ENCODE assay signal across 33 cellular contexts in the genomic region with DNA sequence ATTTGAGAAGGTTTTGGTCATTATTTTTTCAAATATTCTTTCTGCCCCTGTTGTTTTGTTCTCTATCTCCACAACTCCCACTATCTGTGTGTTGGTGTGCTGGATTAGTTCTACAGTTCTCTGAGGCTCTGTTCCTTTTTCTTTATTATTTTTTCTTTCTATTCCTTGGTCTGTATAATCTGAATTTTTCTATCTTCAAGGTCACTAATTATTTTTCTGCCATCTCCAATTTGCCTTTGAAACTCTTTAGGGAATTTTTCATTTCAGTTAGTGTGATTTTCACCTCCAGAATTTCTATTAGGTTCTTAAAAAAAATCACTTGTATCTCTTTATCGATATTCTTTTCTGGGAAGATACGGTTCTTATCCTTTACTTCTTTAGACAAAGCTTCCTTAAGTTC.
"Had no signal": no experiment of that assay in that cellular context is flagged by ENCODE, and none has a peak within 500 bp of the region (broad histone marks: within the 10 kb centered on the region; RNA-seq: fewer than 3 reads in every experiment).

No MANE protein-coding gene starts in this region.

- H3K9me3 ChIP-seq: ascending aorta, body of pancreas had no signal

- ATAC-seq: activated naive CD4-positive, alpha-beta T cell treated with anti-CD3 and anti-CD28 coated beads, Interleukin-2, amount 50 U/mL, for 72 hours; activated naive CD8-positive, alpha-beta T cell treated with anti-CD3 and anti-CD28 coated beads, Interleukin-2, amount 50 U/mL, for 24 hours; activated T-cell treated with anti-CD3 and anti-CD28 coated beads, Interleukin-2, amount 50 U/mL, for 4 hours; activated T-cell treated with anti-CD3 and anti-CD28 coated beads, Interleukin-2, amount 50 U/mL, for 72 hours; activated T-helper 17 cell treated with anti-CD3 and anti-CD28 coated beads, Interleukin-2, amount 50 U/mL, for 72 hours; body of pancreas had no signal

- FAIRE-seq: astrocyte, bronchial epithelial cell had no signal

- H3K27ac ChIP-seq: adrenal gland, ascending aorta, body of pancreas, brain microvascular endothelial cell, breast epithelium, cardiac muscle cell had no signal

- H3K4me1 ChIP-seq: adrenal gland, ascending aorta, body of pancreas, breast epithelium had no signal

- H3K4me3 ChIP-seq: adrenal gland, ascending aorta, body of pancreas, breast epithelium, cardiac muscle cell had no signal

- DNase-seq: activated effector memory CD4-positive, alpha-beta T cell treated with anti-CD3 and anti-CD28 coated beads, Interleukin-2, amount 50 U/mL, for 16 hours; activated effector memory CD4-positive, alpha-beta T cell treated with Interleukin-2 at 50 U/mL for 16 hours; activated gamma-delta T cell; activated gamma-delta T cell treated with Interleukin-2 at 50 U/mL for 16 hours; activated naive CD4-positive, alpha-beta T cell; activated naive CD4-positive, alpha-beta T cell treated with anti-CD3 and anti-CD28 coated beads for 36 hours; activated naive CD4-positive, alpha-beta T cell treated with anti-CD3 and anti-CD28 coated beads, Interleukin-2, amount 10 ng/mL, durations not matched to agents 7 days and 5 days; activated naive CD4-positive, alpha-beta T cell treated with anti-CD3 and anti-CD28 coated beads, Interleukin-2, amount 50 U/mL, for 16 hours; activated naive CD4-positive, alpha-beta T cell treated with Interleukin-2 at 50 U/mL for 16 hours; activated naive CD8-positive, alpha-beta T cell treated with anti-CD3 and anti-CD28 coated beads for 36 hours; activated naive CD8-positive, alpha-beta T cell treated with anti-CD3 and anti-CD28 coated beads, Interleukin-2, amount 10 ng/mL, durations not matched to agents 7 days and 5 days; activated naive CD8-positive, alpha-beta T cell treated with anti-CD3 and anti-CD28 coated beads, Interleukin-2, amount 50 U/mL, for 24 hours; activated T-cell treated with anti-CD3 and anti-CD28 coated beads, Interleukin-2, amount 50 U/mL, for 24 hours; activated T-cell treated with anti-CD3 and anti-CD28 coated beads, Interleukin-2, amount 50 U/mL, for 4 hours; activated T-cell treated with anti-CD3 and anti-CD28 coated beads, Interleukin-2, amount 50 U/mL, for 48 hours; activated T-cell treated with anti-CD3 and anti-CD28 coated beads, Interleukin-2, amount 50 U/mL, for 72 hours; adrenal gland; amniotic stem cell; amygdala; anterior cingulate cortex; aorta; body of pancreas; brain microvascular endothelial cell; caudate nucleus; central memory CD4-positive, alpha-beta T cell; cerebellar nuclear complex had no signal

- H3K27me3 ChIP-seq: ascending aorta, body of pancreas, brain microvascular endothelial cell, breast epithelium, cardiac muscle cell had no signal

- H3K36me3 ChIP-seq: adrenal gland, ascending aorta, brain microvascular endothelial cell, breast epithelium, cardiac muscle cell had no signal
